In genomic region chr3:117921908-117922456, GRCh38 we compare ENCODE assay signal across 19 cellular contexts.
"Had no signal": no experiment of that assay in that cellular context is flagged by ENCODE, and none has a peak within 500 bp of the region (broad histone marks: within the 10 kb centered on the region; RNA-seq: fewer than 3 reads in every experiment).

No MANE protein-coding gene starts in this region.

- H3K36me3 Mint-ChIP-seq: immature natural killer cell; memory B cell; stimulated activated effector memory CD8-positive, alpha-beta T cell treated with anti-CD3 and anti-CD28 coated beads, Interleukin-12 subunit alpha, Interleukin-12 subunit beta, amount 100 ng/mL, for 72 hours had no signal

- H3K36me3 ChIP-seq: left ventricle myocardium inferior, sigmoid colon, stomach, upper lobe of left lung had no signal

- H3K9ac ChIP-seq: parathyroid adenoma had no signal

- H3K27ac ChIP-seq: body of pancreas, epithelial cell of prostate, left ventricle myocardium inferior, parathyroid adenoma, sigmoid colon, stomach, upper lobe of left lung had no signal

- H3K4me3 Mint-ChIP-seq: activated naive CD4-positive, alpha-beta T cell treated with anti-CD3 and anti-CD28 coated beads for 36 hours; activated T-cell treated with anti-CD3 and anti-CD28 coated beads, Interleukin-2, amount 50 U/mL, for 4 hours; immature natural killer cell; memory B cell; stimulated activated effector memory CD8-positive, alpha-beta T cell treated with anti-CD3 and anti-CD28 coated beads, Interleukin-12 subunit alpha, Interleukin-12 subunit beta, amount 100 ng/mL, for 72 hours; T-helper 1 cell treated with Interleukin-12 subunit alpha and Interleukin-12 subunit beta and Interleukin-4 antibody, amounts not matched to agents 30 μg/mL and 1 μg/mL, for 36 hours had no signal

- H3K4me3 ChIP-seq: body of pancreas, left ventricle myocardium inferior, sigmoid colon, stomach, upper lobe of left lung had no signal

- ATAC-seq: activated T-cell treated with anti-CD3 and anti-CD28 coated beads, Interleukin-2, amount 50 U/mL, for 4 hours; body of pancreas; stimulated activated effector memory CD8-positive, alpha-beta T cell treated with anti-CD3 and anti-CD28 coated beads, Interleukin-12 subunit alpha, Interleukin-12 subunit beta, amount 100 ng/mL, for 72 hours had no signal

- H3K27me3 Mint-ChIP-seq: memory B cell had no signal

- H3K27me3 ChIP-seq: body of pancreas, sigmoid colon, stomach, upper lobe of left lung had no signal

- H3K9me3 ChIP-seq: body of pancreas, left ventricle myocardium inferior, sigmoid colon, stomach, upper lobe of left lung had no signal

- DNase-seq: activated CD4-positive, alpha-beta T cell treated with anti-CD3 and anti-CD28 coated beads, Interleukin-2, amount 50 U/mL, for 1 hour; activated CD4-positive, CD25-positive, alpha-beta regulatory T cell treated with anti-CD3 and anti-CD28 coated beads, Interleukin-2, amount 50 U/mL, for 72 hours; activated CD8-positive, alpha-beta memory T cell treated with anti-CD3 and anti-CD28 coated beads, Interleukin-2, amount 50 U/mL, for 4 hours; activated naive CD4-positive, alpha-beta T cell treated with anti-CD3 and anti-CD28 coated beads for 36 hours; activated T-cell treated with anti-CD3 and anti-CD28 coated beads, Interleukin-2, amount 50 U/mL, for 4 hours; body of pancreas; foreskin fibroblast; immature natural killer cell; kidney glomerular epithelial cell; left ventricle myocardium inferior; sigmoid colon; stimulated activated CD4-positive, alpha-beta T cell treated with anti-CD3 and anti-CD28 coated beads, Interleukin-4, amount 100 ng/mL, for 24 hours; stomach; upper lobe of left lung had no signal

- H3K9me3 Mint-ChIP-seq: activated naive CD4-positive, alpha-beta T cell treated with anti-CD3 and anti-CD28 coated beads for 36 hours; activated T-cell treated with anti-CD3 and anti-CD28 coated beads, Interleukin-2, amount 50 U/mL, for 4 hours; memory B cell; T-helper 1 cell treated with Interleukin-12 subunit alpha and Interleukin-12 subunit beta and Interleukin-4 antibody, amounts not matched to agents 30 μg/mL and 1 μg/mL, for 36 hours had no signal

- H3K4me1 ChIP-seq: body of pancreas, left ventricle myocardium inferior, parathyroid adenoma, stomach, upper lobe of left lung had no signal

- H3K4me1 Mint-ChIP-seq: immature natural killer cell; memory B cell; stimulated activated effector memory CD8-positive, alpha-beta T cell treated with anti-CD3 and anti-CD28 coated beads, Interleukin-12 subunit alpha, Interleukin-12 subunit beta, amount 100 ng/mL, for 72 hours had no signal

- H3K27ac Mint-ChIP-seq: activated naive CD4-positive, alpha-beta T cell treated with anti-CD3 and anti-CD28 coated beads for 36 hours; immature natural killer cell; memory B cell; stimulated activated effector memory CD8-positive, alpha-beta T cell treated with anti-CD3 and anti-CD28 coated beads, Interleukin-12 subunit alpha, Interleukin-12 subunit beta, amount 100 ng/mL, for 72 hours; T-helper 1 cell treated with Interleukin-12 subunit alpha and Interleukin-12 subunit beta and Interleukin-4 antibody, amounts not matched to agents 30 μg/mL and 1 μg/mL, for 36 hours had no signal
